ENCODE assay signal across 8 cellular contexts in genomic region chr5:175729829-175730277, GRCh38.
A peak's percentile ranks its signal among the peaks of the same experiment; 100 is the strongest.
DNase-seq lines count a peak whose midpoint lies in the region; ATAC-seq and TF ChIP-seq lines count a peak whose summit lies in the region.

No MANE protein-coding gene starts in this region.

- H3K27me3 Mint-ChIP-seq in activated T-cell treated with anti-CD3 and anti-CD28 coated beads, Interleukin-2, amount 50 U/mL, for 72 hours (ENCODE audit: low read depth) = peaks cover 17% of the 10 kb centered on the region
- H3K27me3 Mint-ChIP-seq in natural killer cell treated with Interleukin-12 subunit alpha and Interleukin-12 subunit beta and Interleukin-15 and Interleukin-18, amount 100 ng/mL, for 72 hours = peaks cover 27 to 29% of the 10 kb centered on the region in 2 donors

- H3K36me3 Mint-ChIP-seq in activated T-cell treated with anti-CD3 and anti-CD28 coated beads, Interleukin-2, amount 50 U/mL, for 72 hours (ENCODE audit: insufficient read depth in 2 of 2) = no peaks in the 10 kb centered on the region
- no peaks in the 10 kb centered on the region for H3K36me3 Mint-ChIP-seq in natural killer cell treated with Interleukin-12 subunit alpha and Interleukin-12 subunit beta and Interleukin-15 and Interleukin-18, amount 100 ng/mL, for 72 hours

- ATAC-seq in GM21576 (IDR thresholded peaks at IDR 0.05; ENCODE audit: unreplicated experiment) = peak; percentile 81
- ATAC-seq in activated T-cell treated with anti-CD3 and anti-CD28 coated beads, Interleukin-2, amount 50 U/mL, for 72 hours (replicated peaks in 1 of 2) = peak; percentile 94 to 95
- ATAC-seq in natural killer cell treated with Interleukin-12 subunit alpha and Interleukin-12 subunit beta and Interleukin-15 and Interleukin-18, amount 100 ng/mL, for 72 hours = peak; percentile 77 to 83

- DNase-seq in COR-L47 (lab: John Stamatoyannopoulos, UW) (peak; percentile 92), RKO (ENCODE audit: low spot score) (peak; percentile 86), fibroblast of mammary gland (ENCODE audit: low read depth) (peak; percentile 84)
- DNase-seq in activated T-cell treated with anti-CD3 and anti-CD28 coated beads, Interleukin-2, amount 50 U/mL, for 72 hours = peak; percentile 86 to 93
- DNase-seq in natural killer cell treated with Interleukin-12 subunit alpha and Interleukin-12 subunit beta and Interleukin-15 and Interleukin-18, amount 100 ng/mL, for 72 hours (ENCODE audit: low spot score) = peak; percentile 84
- peak; percentile 85 for DNase-seq in stimulated activated naive CD4-positive, alpha-beta T cell treated with Interleukin-2 at 50 U/mL for 16 hours (lab: John Stamatoyannopoulos, UW)

- TF ChIP-seq CTCF in LNCAP (IDR thresholded peaks at IDR 0.05) (peak; percentile 94), fibroblast of mammary gland (conservative IDR thresholded peaks at IDR 0.05; ENCODE audit: control insufficient read depth, insufficient read depth, low read depth, low read length) (peak; percentile 97)

- H3K4me1 Mint-ChIP-seq in activated T-cell treated with anti-CD3 and anti-CD28 coated beads, Interleukin-2, amount 50 U/mL, for 72 hours (ENCODE audit: low read depth) = peaks cover 11% of the 10 kb centered on the region
- peaks cover 6 to 7% of the 10 kb centered on the region in 2 donors for H3K4me1 Mint-ChIP-seq in natural killer cell treated with Interleukin-12 subunit alpha and Interleukin-12 subunit beta and Interleukin-15 and Interleukin-18, amount 100 ng/mL, for 72 hours (ENCODE audit: low read depth in 2 of 2)

- H3K27ac Mint-ChIP-seq in activated T-cell treated with anti-CD3 and anti-CD28 coated beads, Interleukin-2, amount 50 U/mL, for 72 hours = no peak overlapping the region
- no peak overlapping the region for H3K27ac Mint-ChIP-seq in natural killer cell treated with Interleukin-12 subunit alpha and Interleukin-12 subunit beta and Interleukin-15 and Interleukin-18, amount 100 ng/mL, for 72 hours

- H3K4me3 ChIP-seq in fibroblast of mammary gland (ENCODE audit: control insufficient read depth, low read depth, low read length) = no peak overlapping the region

- peaks cover 0 to 4% of the 10 kb centered on the region in 2 donors for H3K9me3 Mint-ChIP-seq in activated T-cell treated with anti-CD3 and anti-CD28 coated beads, Interleukin-2, amount 50 U/mL, for 72 hours
- no peaks in the 10 kb centered on the region for H3K9me3 Mint-ChIP-seq in natural killer cell treated with Interleukin-12 subunit alpha and Interleukin-12 subunit beta and Interleukin-15 and Interleukin-18, amount 100 ng/mL, for 72 hours

- H3K4me3 Mint-ChIP-seq in activated T-cell treated with anti-CD3 and anti-CD28 coated beads, Interleukin-2, amount 50 U/mL, for 72 hours = peak overlapping the region; percentile 22 to 35
- no peak overlapping the region for H3K4me3 Mint-ChIP-seq in natural killer cell treated with Interleukin-12 subunit alpha and Interleukin-12 subunit beta and Interleukin-15 and Interleukin-18, amount 100 ng/mL, for 72 hours
